16 cellular contexts compared by ENCODE assay signal in genomic region chr2:27832396-27832795, GRCh38. TPM values are rescaled to one million over a fixed set of nuclear protein-coding genes. Genes with fewer than 3 reads are reported as not detected.
A peak's percentile ranks its signal among the peaks of the same experiment; 100 is the strongest.
DNase-seq lines count a peak whose midpoint lies in the region; ATAC-seq and TF ChIP-seq lines count a peak whose summit lies in the region.
"Had no signal": no experiment of that assay in that cellular context is flagged by ENCODE, and none has a peak within 500 bp of the region (broad histone marks: within the 10 kb centered on the region; RNA-seq: fewer than 3 reads in every experiment).

No MANE protein-coding gene starts in this region.

- H3K36me3 Mint-ChIP-seq in natural killer cell treated with Interleukin-12 subunit alpha and Interleukin-12 subunit beta and Interleukin-15 and Interleukin-18, amount 100 ng/mL, for 72 hours, result peaks cover 6% of the 10 kb centered on the region
- H3K36me3 Mint-ChIP-seq in natural killer cell, result no peaks in the 10 kb centered on the region
- H3K36me3 Mint-ChIP-seq in stimulated activated effector memory CD8-positive, alpha-beta T cell treated with anti-CD3 and anti-CD28 coated beads, Interleukin-12 subunit alpha, Interleukin-12 subunit beta, amount 100 ng/mL, for 72 hours, result peaks cover 14% of the 10 kb centered on the region
- H3K36me3 Mint-ChIP-seq in stimulated activated naive B cell treated with anti-CD40 and anti-IgM and Interleukin-4, amounts not matched to agents 10 μg/mL and 1 μg/mL and 100 μg/mL, for 72 hours, result peaks cover 20 to 38% of the 10 kb centered on the region in 2 donors

- intact Hi-C loops in natural killer cell (cut with micrococcal nuclease) (no loop called here), upper lobe of right lung (cut with DNase I) (no loop called here)

- H3K4me3 ChIP-seq in fibroblast of mammary gland (ENCODE audit: control insufficient read depth, low read depth, low read length) (no peak overlapping the region), upper lobe of right lung (no peak overlapping the region)
- H3K4me3 ChIP-seq: dorsolateral prefrontal cortex, hepatocyte had no signal

- peak; percentile 53 to 70 for ATAC-seq in natural killer cell treated with Interleukin-12 subunit alpha and Interleukin-12 subunit beta and Interleukin-15 and Interleukin-18, amount 100 ng/mL, for 72 hours
- ATAC-seq in natural killer cell, result no peak
- ATAC-seq in stimulated activated effector memory CD8-positive, alpha-beta T cell treated with anti-CD3 and anti-CD28 coated beads, Interleukin-12 subunit alpha, Interleukin-12 subunit beta, amount 100 ng/mL, for 72 hours, result no peak
- ATAC-seq in upper lobe of right lung, result no peak
- no peak for ATAC-seq in HG03175 (IDR thresholded peaks at IDR 0.05; ENCODE audit: unreplicated experiment)
- ATAC-seq in stimulated activated naive B cell treated with anti-CD40 and anti-IgM and Interleukin-4, amounts not matched to agents 10 μg/mL and 1 μg/mL and 100 μg/mL, for 72 hours (replicated peaks), result no peak
- ATAC-seq: activated naive CD4-positive, alpha-beta T cell treated with anti-CD3 and anti-CD28 coated beads, Interleukin-2, amount 50 U/mL, for 72 hours had no signal

- H3K9me3 ChIP-seq in upper lobe of right lung, result no peaks in the 10 kb centered on the region

- DNase-seq in natural killer cell treated with Interleukin-12 subunit alpha and Interleukin-12 subunit beta and Interleukin-15 and Interleukin-18, amount 100 ng/mL, for 72 hours (ENCODE audit: low spot score), result no peak
- DNase-seq in natural killer cell (no peak), RWPE1 (ENCODE audit: low spot score) (peak; percentile 8), fibroblast of mammary gland (ENCODE audit: low read depth) (peak; percentile 90), upper lobe of right lung (no peak)
- no peak for DNase-seq in stimulated activated effector memory CD8-positive, alpha-beta T cell treated with anti-CD3 and anti-CD28 coated beads, Interleukin-12 subunit alpha, Interleukin-12 subunit beta, amount 100 ng/mL, for 72 hours (ENCODE audit: low spot score in 2 of 2)
- DNase-seq in stimulated activated naive B cell treated with anti-CD40 and anti-IgM and Interleukin-4, amounts not matched to agents 10 μg/mL and 1 μg/mL and 100 μg/mL, for 72 hours, result no peak
- DNase-seq: dorsolateral prefrontal cortex; mesendoderm; NCI-H187 treated with DMSO at 0.1 percent for 48 hours; stimulated activated CD4-positive, alpha-beta T cell treated with anti-CD3 and anti-CD28 coated beads, Interleukin-4, amount 100 ng/mL, for 24 hours; substantia nigra; T1000 had no signal

- TF ChIP-seq CTCF in natural killer cell (IDR thresholded peaks at IDR 0.05) (no peak), RWPE1 (conservative IDR thresholded peaks at IDR 0.05; ENCODE audit: low read depth) (no peak), fibroblast of mammary gland (conservative IDR thresholded peaks at IDR 0.05; ENCODE audit: control insufficient read depth, insufficient read depth, low read depth, low read length) (no peak), upper lobe of right lung (IDR thresholded peaks at IDR 0.05) (no peak)

- no peaks in the 10 kb centered on the region for H3K27me3 Mint-ChIP-seq in natural killer cell treated with Interleukin-12 subunit alpha and Interleukin-12 subunit beta and Interleukin-15 and Interleukin-18, amount 100 ng/mL, for 72 hours
- peaks cover 0 to 3% of the 10 kb centered on the region in 2 donors for H3K27me3 Mint-ChIP-seq in natural killer cell (ENCODE audit: low read depth in 2 of 2)
- no peaks in the 10 kb centered on the region for H3K27me3 Mint-ChIP-seq in stimulated activated naive B cell treated with anti-CD40 and anti-IgM and Interleukin-4, amounts not matched to agents 10 μg/mL and 1 μg/mL and 100 μg/mL, for 72 hours

- CTCF ChIA-PET in RWPE1 (lab: Yijun Ruan, JAX), result interaction anchor here (0.5 kb wide), 1 partner anchor 509 kb away, joined by 3 read pairs; no protein-coding TSS in a partner anchor

- H3K4me1 ChIP-seq in upper lobe of right lung, result no peaks in the 10 kb centered on the region

- H3K27me3 ChIP-seq in upper lobe of right lung, result no peaks in the 10 kb centered on the region
- H3K27me3 ChIP-seq: dorsolateral prefrontal cortex, hepatocyte had no signal

- no peaks in the 10 kb centered on the region for H3K9me3 Mint-ChIP-seq in natural killer cell treated with Interleukin-12 subunit alpha and Interleukin-12 subunit beta and Interleukin-15 and Interleukin-18, amount 100 ng/mL, for 72 hours
- no peaks in the 10 kb centered on the region for H3K9me3 Mint-ChIP-seq in natural killer cell
- no peaks in the 10 kb centered on the region for H3K9me3 Mint-ChIP-seq in stimulated activated effector memory CD8-positive, alpha-beta T cell treated with anti-CD3 and anti-CD28 coated beads, Interleukin-12 subunit alpha, Interleukin-12 subunit beta, amount 100 ng/mL, for 72 hours
- peaks cover 0 to 5% of the 10 kb centered on the region in 2 donors for H3K9me3 Mint-ChIP-seq in stimulated activated naive B cell treated with anti-CD40 and anti-IgM and Interleukin-4, amounts not matched to agents 10 μg/mL and 1 μg/mL and 100 μg/mL, for 72 hours
- H3K9me3 Mint-ChIP-seq: activated naive CD4-positive, alpha-beta T cell treated with anti-CD3 and anti-CD28 coated beads, Interleukin-2, amount 50 U/mL, for 72 hours had no signal

- H3K27ac ChIP-seq in RWPE1 (no peak overlapping the region), upper lobe of right lung (no peak overlapping the region)
- H3K27ac ChIP-seq: dorsolateral prefrontal cortex, hepatocyte had no signal

- peaks cover 15 to 27% of the 10 kb centered on the region in 2 donors for H3K4me1 Mint-ChIP-seq in natural killer cell treated with Interleukin-12 subunit alpha and Interleukin-12 subunit beta and Interleukin-15 and Interleukin-18, amount 100 ng/mL, for 72 hours (ENCODE audit: low read depth in 2 of 2)
- H3K4me1 Mint-ChIP-seq in natural killer cell, result no peaks in the 10 kb centered on the region
- H3K4me1 Mint-ChIP-seq in stimulated activated effector memory CD8-positive, alpha-beta T cell treated with anti-CD3 and anti-CD28 coated beads, Interleukin-12 subunit alpha, Interleukin-12 subunit beta, amount 100 ng/mL, for 72 hours, result no peaks in the 10 kb centered on the region
- no peaks in the 10 kb centered on the region for H3K4me1 Mint-ChIP-seq in stimulated activated naive B cell treated with anti-CD40 and anti-IgM and Interleukin-4, amounts not matched to agents 10 μg/mL and 1 μg/mL and 100 μg/mL, for 72 hours

- POLR2A ChIA-PET in RWPE1 (lab: Yijun Ruan, JAX; ENCODE audit: low non-redundant PET), result no interaction called here

- no peaks in the 10 kb centered on the region for H3K36me3 ChIP-seq in upper lobe of right lung

- peak overlapping the region; percentile 31 for H3K4me3 Mint-ChIP-seq in natural killer cell treated with Interleukin-12 subunit alpha and Interleukin-12 subunit beta and Interleukin-15 and Interleukin-18, amount 100 ng/mL, for 72 hours
- no peak overlapping the region for H3K4me3 Mint-ChIP-seq in natural killer cell
- H3K4me3 Mint-ChIP-seq in stimulated activated effector memory CD8-positive, alpha-beta T cell treated with anti-CD3 and anti-CD28 coated beads, Interleukin-12 subunit alpha, Interleukin-12 subunit beta, amount 100 ng/mL, for 72 hours, result no peak overlapping the region
- H3K4me3 Mint-ChIP-seq in stimulated activated naive B cell treated with anti-CD40 and anti-IgM and Interleukin-4, amounts not matched to agents 10 μg/mL and 1 μg/mL and 100 μg/mL, for 72 hours, result no peak overlapping the region

- peak overlapping the region; percentile 4 to 78 for H3K27ac Mint-ChIP-seq in natural killer cell treated with Interleukin-12 subunit alpha and Interleukin-12 subunit beta and Interleukin-15 and Interleukin-18, amount 100 ng/mL, for 72 hours
- H3K27ac Mint-ChIP-seq in natural killer cell, result no peak overlapping the region
- H3K27ac Mint-ChIP-seq in stimulated activated effector memory CD8-positive, alpha-beta T cell treated with anti-CD3 and anti-CD28 coated beads, Interleukin-12 subunit alpha, Interleukin-12 subunit beta, amount 100 ng/mL, for 72 hours, result no peak overlapping the region
- no peak overlapping the region for H3K27ac Mint-ChIP-seq in stimulated activated naive B cell treated with anti-CD40 and anti-IgM and Interleukin-4, amounts not matched to agents 10 μg/mL and 1 μg/mL and 100 μg/mL, for 72 hours
- H3K27ac Mint-ChIP-seq: activated naive CD4-positive, alpha-beta T cell treated with anti-CD3 and anti-CD28 coated beads, Interleukin-2, amount 50 U/mL, for 72 hours had no signal

RNA-seq across cellular contexts. Expression of gene RBKS, which starts 57.8 kb away (rescaled TPM):
- total RNA-seq in natural killer cell treated with Interleukin-12 subunit alpha and Interleukin-12 subunit beta and Interleukin-15 and Interleukin-18, amount 100 ng/mL, for 72 hours, result 1 to 10 TPM; 3.1 to 4.5 TPM
- total RNA-seq in natural killer cell (10 to 100 TPM; 11.5 to 20.9 (median 12.8) TPM), upper lobe of right lung (1.9 TPM)

RNA-seq across cellular contexts. Expression of gene BABAM2, which starts 58.1 kb away (rescaled TPM):
- 10 to 100 TPM; 53.8 to 66.6 TPM for total RNA-seq in natural killer cell treated with Interleukin-12 subunit alpha and Interleukin-12 subunit beta and Interleukin-15 and Interleukin-18, amount 100 ng/mL, for 72 hours
- total RNA-seq in natural killer cell (10 to 100 TPM; 54.6 to 66.1 (median 59.5) TPM), upper lobe of right lung (36.2 TPM)

Comparison
In these comparisons a context has a peak if more than half of its experiments do, and no peak if none do; other contexts are left out.
1. ATAC-seq: peak in natural killer cell treated with Interleukin-12 subunit alpha and Interleukin-12 subunit beta and Interleukin-15 and Interleukin-18, amount 100 ng/mL, for 72 hours (2 of 2); none in natural killer cell (0 of 3), stimulated activated effector memory CD8-positive, alpha-beta T cell treated with anti-CD3 and anti-CD28 coated beads, Interleukin-12 subunit alpha, Interleukin-12 subunit beta, amount 100 ng/mL, for 72 hours (single experiment), upper lobe of right lung (single experiment), HG03175 (single experiment) and stimulated activated naive B cell treated with anti-CD40 and anti-IgM and Interleukin-4, amounts not matched to agents 10 μg/mL and 1 μg/mL and 100 μg/mL, for 72 hours (0 of 2).
2. H3K27ac Mint-ChIP-seq: peak in natural killer cell treated with Interleukin-12 subunit alpha and Interleukin-12 subunit beta and Interleukin-15 and Interleukin-18, amount 100 ng/mL, for 72 hours (2 of 2); none in natural killer cell (0 of 2), stimulated activated effector memory CD8-positive, alpha-beta T cell treated with anti-CD3 and anti-CD28 coated beads, Interleukin-12 subunit alpha, Interleukin-12 subunit beta, amount 100 ng/mL, for 72 hours (single experiment) and stimulated activated naive B cell treated with anti-CD40 and anti-IgM and Interleukin-4, amounts not matched to agents 10 μg/mL and 1 μg/mL and 100 μg/mL, for 72 hours (single experiment).
3. DNase-seq: peak in RWPE1 (single experiment) and fibroblast of mammary gland (single experiment); none in natural killer cell treated with Interleukin-12 subunit alpha and Interleukin-12 subunit beta and Interleukin-15 and Interleukin-18, amount 100 ng/mL, for 72 hours (single experiment), natural killer cell (single experiment), stimulated activated effector memory CD8-positive, alpha-beta T cell treated with anti-CD3 and anti-CD28 coated beads, Interleukin-12 subunit alpha, Interleukin-12 subunit beta, amount 100 ng/mL, for 72 hours (0 of 2), upper lobe of right lung (single experiment) and stimulated activated naive B cell treated with anti-CD40 and anti-IgM and Interleukin-4, amounts not matched to agents 10 μg/mL and 1 μg/mL and 100 μg/mL, for 72 hours (single experiment).